ENCODE assay signal across 23 cellular contexts in genomic region chr11:15775797-15776196, GRCh38.
"Had no signal": no experiment of that assay in that cellular context is flagged by ENCODE, and none has a peak within 500 bp of the region (broad histone marks: within the 10 kb centered on the region; RNA-seq: fewer than 3 reads in every experiment).

No MANE protein-coding gene starts in this region.

- H3K27ac ChIP-seq: colonic mucosa, lower lobe of right lung, psoas muscle, right lobe of liver, tibial nerve, upper lobe of right lung, uterus had no signal

- H3K36me3 Mint-ChIP-seq: natural killer cell; stimulated activated naive B cell treated with anti-CD40 and anti-IgM and Interleukin-4, amounts not matched to agents 10 μg/mL and 1 μg/mL and 100 μg/mL, for 72 hours had no signal

- H3K9me3 Mint-ChIP-seq: neural crest cell; stimulated activated naive B cell treated with anti-CD40 and anti-IgM and Interleukin-4, amounts not matched to agents 10 μg/mL and 1 μg/mL and 100 μg/mL, for 72 hours; stimulated activated naive CD8-positive, alpha-beta T cell treated with anti-CD3 and anti-CD28 coated beads, Interleukin-15, Interleukin-2, amounts not matched to agents 100 ng/mL and 50 ng/mL, for 24 hours had no signal

- H3K27ac Mint-ChIP-seq: natural killer cell; stimulated activated naive B cell treated with anti-CD40 and anti-IgM and Interleukin-4, amounts not matched to agents 10 μg/mL and 1 μg/mL and 100 μg/mL, for 72 hours; stimulated activated naive CD8-positive, alpha-beta T cell treated with anti-CD3 and anti-CD28 coated beads, Interleukin-15, Interleukin-2, amounts not matched to agents 100 ng/mL and 50 ng/mL, for 24 hours had no signal

- H3K4me1 ChIP-seq: colonic mucosa, right lobe of liver, upper lobe of right lung, uterus had no signal

- ATAC-seq: left colon, natural killer cell, right lobe of liver, upper lobe of right lung had no signal

- H3K36me3 ChIP-seq: colonic mucosa, lower lobe of right lung, right lobe of liver, thoracic aorta, tibial nerve, upper lobe of right lung, uterus had no signal

- DNase-seq: central memory CD4-positive, alpha-beta T cell; colonic mucosa; dermis blood vessel endothelial cell; effector memory CD4-positive, alpha-beta T cell; erythroblast; left colon; lower lobe of right lung; natural killer cell; posterior cingulate gyrus; right lobe of liver; small intestine; stimulated activated CD4-positive, alpha-beta T cell treated with anti-CD3 and anti-CD28 coated beads, Interleukin-15, amount 100 ng/mL, for 24 hours; stimulated activated CD4-positive, alpha-beta T cell treated with anti-CD3 and anti-CD28 coated beads, Interleukin-2, amount 100 ng/mL, for 48 hours; stimulated activated naive B cell treated with anti-CD40 and anti-IgM and Interleukin-4, amounts not matched to agents 10 μg/mL and 1 μg/mL and 100 μg/mL, for 72 hours; upper lobe of right lung; uterus had no signal

- H3K4me3 Mint-ChIP-seq: natural killer cell; neural crest cell; stimulated activated naive B cell treated with anti-CD40 and anti-IgM and Interleukin-4, amounts not matched to agents 10 μg/mL and 1 μg/mL and 100 μg/mL, for 72 hours; stimulated activated naive CD8-positive, alpha-beta T cell treated with anti-CD3 and anti-CD28 coated beads, Interleukin-15, Interleukin-2, amounts not matched to agents 100 ng/mL and 50 ng/mL, for 24 hours had no signal

- H3K9me3 ChIP-seq: colonic mucosa, lower lobe of right lung, psoas muscle, right lobe of liver, thoracic aorta, tibial nerve, upper lobe of right lung, uterus had no signal

- H3K4me1 Mint-ChIP-seq: natural killer cell; stimulated activated naive B cell treated with anti-CD40 and anti-IgM and Interleukin-4, amounts not matched to agents 10 μg/mL and 1 μg/mL and 100 μg/mL, for 72 hours had no signal

- H3K4me3 ChIP-seq: colonic mucosa, lower lobe of right lung, psoas muscle, right lobe of liver, tibial nerve, upper lobe of right lung, uterus had no signal

- H3K27me3 ChIP-seq: colonic mucosa, right lobe of liver, tibial nerve, upper lobe of right lung, uterus had no signal

- FAIRE-seq: endothelial cell of umbilical vein, frontal cortex, small intestine had no signal
